Comparison of ENCODE assay signal across 8 cellular contexts in the genomic region with DNA sequence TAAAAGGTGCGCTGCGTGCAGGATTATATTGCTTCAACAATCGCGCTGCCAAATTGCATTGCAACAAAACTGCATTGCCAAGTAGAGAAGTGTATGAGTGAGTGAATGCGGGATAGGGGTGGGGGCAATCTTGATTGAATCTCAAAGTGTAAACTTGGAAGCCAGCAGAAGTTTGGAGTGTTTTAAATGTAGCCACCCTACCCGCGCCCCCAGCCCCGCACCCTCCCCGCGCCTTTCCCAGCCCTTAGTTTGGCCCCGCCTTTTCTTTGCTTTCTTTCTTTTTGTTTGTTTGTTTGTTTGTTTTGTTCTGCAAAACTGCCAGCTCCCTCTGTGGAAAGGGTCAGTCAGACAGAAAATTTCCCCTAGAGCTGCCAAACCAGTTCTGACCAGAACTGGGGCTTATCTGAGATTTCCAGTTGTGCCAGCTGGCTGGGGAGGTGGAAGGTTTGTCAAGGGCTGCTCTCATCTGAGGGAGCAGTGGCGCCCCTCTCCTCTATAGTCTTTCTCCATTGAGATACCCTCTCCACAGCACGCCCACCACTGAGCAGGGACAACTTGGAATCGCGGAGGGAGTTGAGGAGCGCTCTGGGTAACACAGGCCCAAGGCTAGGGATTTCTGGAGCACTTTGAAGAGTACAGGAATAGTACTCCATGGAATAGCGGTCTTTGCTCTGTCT. TPM values are rescaled to one million over a fixed set of nuclear protein-coding genes. Genes with fewer than 3 reads are reported as not detected.
A peak's percentile ranks its signal among the peaks of the same experiment; 100 is the strongest.
DNase-seq lines count a peak whose midpoint lies in the region; ATAC-seq and TF ChIP-seq lines count a peak whose summit lies in the region.

No MANE protein-coding gene starts in this region.

- H3K4me1 Mint-ChIP-seq in naive thymus-derived CD8-positive, alpha-beta T cell, result peaks cover 29 to 57% (median 50%) of the 10 kb centered on the region in 4 donors

- H3K27me3 ChIP-seq in BLaER1 (no peaks in the 10 kb centered on the region), ectodermal cell (ENCODE audit: control insufficient read depth, insufficient read depth, low read length, poor library complexity, severe bottlenecking) (no peaks in the 10 kb centered on the region)

- H3K4me1 ChIP-seq in BLaER1 (peaks cover 58% of the 10 kb centered on the region), ectodermal cell (ENCODE audit: control insufficient read depth, insufficient read depth, low read length) (peaks cover 8% of the 10 kb centered on the region)

- H3K27me3 Mint-ChIP-seq in naive thymus-derived CD8-positive, alpha-beta T cell, result no peaks in the 10 kb centered on the region

- DNase-seq in NB4 (ENCODE audit: low read depth) (no peak), glomerular visceral epithelial cell (ENCODE audit: extremely low spot score) (no peak), SHP77 treated with DMSO at 0.1 percent for 48 hours (lab: John Stamatoyannopoulos, UW) (no peak)
- DNase-seq in naive thymus-derived CD8-positive, alpha-beta T cell, result no peak
- DNase-seq in stimulated activated CD4-positive, alpha-beta T cell treated with anti-CD3 and anti-CD28 coated beads, Interleukin-15, amount 100 ng/mL, for 24 hours, result no peak

- H3K27ac Mint-ChIP-seq in naive thymus-derived CD8-positive, alpha-beta T cell, result peak overlapping the region; percentile 80 to 98 (median 92)

- peak; percentile 1 to 5 for ATAC-seq in naive thymus-derived CD8-positive, alpha-beta T cell
- ATAC-seq in HG03342 (IDR thresholded peaks at IDR 0.05; ENCODE audit: unreplicated experiment), result no peak

- H3K4me3 Mint-ChIP-seq in naive thymus-derived CD8-positive, alpha-beta T cell, result peak overlapping the region; percentile 85 to 98 (median 93)

- H3K9me3 Mint-ChIP-seq in naive thymus-derived CD8-positive, alpha-beta T cell, result no peaks in the 10 kb centered on the region

- H3K27ac ChIP-seq in BLaER1, result peak overlapping the region; percentile 79
- no peak overlapping the region for H3K27ac ChIP-seq in ectodermal cell (ENCODE audit: insufficient read depth, low read depth, low read length, poor library complexity, severe bottlenecking)

- no peak for TF ChIP-seq CTCF in NB4 (IDR thresholded peaks at IDR 0.05; ENCODE audit: low read depth, low read length)

- peak overlapping the region; percentile 89 for H3K9ac ChIP-seq in BLaER1

- H4K20me1 ChIP-seq in BLaER1, result peaks cover 38% of the 10 kb centered on the region

- H3K4me2 ChIP-seq in BLaER1, result peak overlapping the region; percentile 90

- H3K36me3 Mint-ChIP-seq in naive thymus-derived CD8-positive, alpha-beta T cell, result peaks cover 0 to 11% (median 0%) of the 10 kb centered on the region in 3 donors

- H3K4me3 ChIP-seq in BLaER1, result peak overlapping the region; percentile 77
- peak overlapping the region; percentile 6 for H3K4me3 ChIP-seq in NB4 (ENCODE audit: low read depth, low read length)
- H3K4me3 ChIP-seq in ectodermal cell (ENCODE audit: insufficient read depth, low read depth, low read length), result peak overlapping the region; percentile 72

- H3K9me3 ChIP-seq in BLaER1, result no peaks in the 10 kb centered on the region
- H3K9me3 ChIP-seq in ectodermal cell (ENCODE audit: control insufficient read depth, low read length), result no peaks in the 10 kb centered on the region

- POLR2A ChIA-PET in naive thymus-derived CD8-positive, alpha-beta T cell (lab: Charles Lee), result no interaction called here

- 3 to 6% methylated on average over 11 to 17 of the region's 17 CpGs for WGBS in ectodermal cell, 2 experiments

- H3K36me3 ChIP-seq in BLaER1 (peaks cover 26% of the 10 kb centered on the region), ectodermal cell (ENCODE audit: control insufficient read depth, insufficient read depth, low read length) (no peaks in the 10 kb centered on the region)

- no peak for TF ChIP-seq POLR2A in NB4 (IDR thresholded peaks at IDR 0.05; ENCODE audit: extremely low read depth, insufficient read length)

RNA-seq across cellular contexts. Expression of a gene that starts 0.7 kb away (rescaled TPM):
- 19.3 TPM for polyA plus RNA-seq in ectodermal cell (2013, experiment 1 of 4)
- 17.8 TPM for polyA plus RNA-seq in ectodermal cell (2013, experiment 2 of 4)
- polyA plus RNA-seq in ectodermal cell (2013, experiment 3 of 4), result 19.8 TPM
- 23.3 TPM for polyA plus RNA-seq in ectodermal cell (2013, experiment 4 of 4)
- total RNA-seq in naive thymus-derived CD8-positive, alpha-beta T cell, result 10 to 100 TPM in 1 of 2 experiments, 1 to 10 TPM in 1; 8.9 to 12.8 TPM
- polyA plus RNA-seq in naive thymus-derived CD8-positive, alpha-beta T cell, result 10 to 100 TPM in 2 of 3 donors, 1 to 10 TPM in 1; 7.2 to 13.6 (median 10.4) TPM

Comparison
In these comparisons a context has a peak if more than half of its experiments do, and no peak if none do; other contexts are left out.
1. H3K4me3 ChIP-seq: peak in every context shown above with its lines; median percentile 77 in BLaER1; 72 in ectodermal cell; 6 in NB4.